ENCODE assay signal across 17 cellular contexts in genomic region chr15:40010681-40011080, GRCh38. TPM values are rescaled to one million over a fixed set of nuclear protein-coding genes. Genes with fewer than 3 reads are reported as not detected.
DNase-seq lines count a peak whose midpoint lies in the region; ATAC-seq, FAIRE-seq and TF ChIP-seq lines count a peak whose summit lies in the region.
"Had no signal": no experiment of that assay in that cellular context is flagged by ENCODE, and none has a peak within 500 bp of the region (broad histone marks: within the 10 kb centered on the region; RNA-seq: fewer than 3 reads in every experiment).

No MANE protein-coding gene starts in this region.

- H2AFZ ChIP-seq in astrocyte (ENCODE audit: low read depth, low read length), result no peak overlapping the region
- H2AFZ ChIP-seq: PC-9 had no signal

- H3K36me3 ChIP-seq in astrocyte (ENCODE audit: insufficient read depth, low read length), result peaks cover 68% of the 10 kb centered on the region
- H3K36me3 ChIP-seq in left ventricle myocardium inferior, result peaks cover 96% of the 10 kb centered on the region

- H3K9me3 ChIP-seq in astrocyte (ENCODE audit: insufficient read depth, low read depth, low read length) (peaks cover 7% of the 10 kb centered on the region), left ventricle myocardium inferior (replicated peaks) (peaks cover 17% of the 10 kb centered on the region)

- no peak for FAIRE-seq in astrocyte (lab: Jason Lieb, UNC)
- no peak for FAIRE-seq in GM12892 (lab: Jason Lieb, UNC)

- no peak for ATAC-seq in Right ventricle myocardium superior (ENCODE audit: poor library complexity)
- no peak for ATAC-seq in HG03135 (IDR thresholded peaks at IDR 0.05; ENCODE audit: unreplicated experiment)

- intact Hi-C loops in left ventricle myocardium inferior (cut with micrococcal nuclease), result no loop called here
- intact Hi-C loops in Right ventricle myocardium superior (cut with DNase I), result no loop called here

- TF ChIP-seq POLR2A in GM12892 (IDR thresholded peaks at IDR 0.05; ENCODE audit: low read depth, low read length), result no peak

- H3K4me3 ChIP-seq in astrocyte (ENCODE audit: insufficient read depth, low read depth, low read length) (no peak overlapping the region), foreskin fibroblast (ENCODE audit: low read depth in 1 of 2, low read length in 2 of 2) (no peak overlapping the region), left ventricle myocardium inferior (no peak overlapping the region)
- H3K4me3 ChIP-seq: PC-9 had no signal

- H3K27ac Mint-ChIP-seq in astrocyte (ENCODE audit: unreplicated experiment), result peak overlapping the region; percentile 23
- H3K27ac Mint-ChIP-seq: CD4-positive, CD25-positive, alpha-beta regulatory T cell had no signal

- H3K27ac ChIP-seq in astrocyte (ENCODE audit: low read depth, low read length) (peak overlapping the region; percentile 54), left ventricle myocardium inferior (replicated peaks) (no peak overlapping the region)
- H3K27ac ChIP-seq: KMS-11, PC-9 had no signal

- H3K9ac ChIP-seq in astrocyte (ENCODE audit: low read length), result peak overlapping the region; percentile 6
- H3K9ac ChIP-seq: KMS-11 had no signal

- H3K4me1 ChIP-seq in astrocyte (ENCODE audit: insufficient read depth, low read length) (peaks cover 19% of the 10 kb centered on the region), left ventricle myocardium inferior (no peaks in the 10 kb centered on the region)

- H3K36me3 Mint-ChIP-seq in astrocyte (ENCODE audit: low read depth, unreplicated experiment), result peaks cover 50% of the 10 kb centered on the region

- H3K27me3 Mint-ChIP-seq in astrocyte (ENCODE audit: low read depth, unreplicated experiment), result no peaks in the 10 kb centered on the region
- H3K27me3 Mint-ChIP-seq: CD4-positive, CD25-positive, alpha-beta regulatory T cell had no signal

- H3K79me2 ChIP-seq in astrocyte (ENCODE audit: insufficient read depth, low read length), result no peaks in the 10 kb centered on the region

- H3K4me1 Mint-ChIP-seq in astrocyte (ENCODE audit: low read depth, unreplicated experiment), result peaks cover 32% of the 10 kb centered on the region
- H3K4me1 Mint-ChIP-seq: CD4-positive, CD25-positive, alpha-beta regulatory T cell had no signal

- H3K27me3 ChIP-seq in astrocyte (ENCODE audit: insufficient read depth, low read length) (no peaks in the 10 kb centered on the region), left ventricle myocardium inferior (ENCODE audit: low read depth) (no peaks in the 10 kb centered on the region)

- H4K20me1 ChIP-seq in astrocyte (ENCODE audit: insufficient read depth, low read length), result no peaks in the 10 kb centered on the region

- peak; percentile 42 for DNase-seq in EL
- DNase-seq in astrocyte (ENCODE audit: low read depth), result peak; percentile 86
- DNase-seq in foreskin fibroblast, result peak; percentile 86 to 93
- DNase-seq in occipital lobe (lab: John Stamatoyannopoulos, UW), result peak; percentile 7
- no peak for DNase-seq in left ventricle myocardium inferior
- DNase-seq in Right ventricle myocardium superior, result no peak
- DNase-seq in GM12892 (ENCODE audit: insufficient read length), result no peak
- DNase-seq: activated naive CD4-positive, alpha-beta T cell; CD4-positive, CD25-positive, alpha-beta regulatory T cell; mesendoderm; NCI-H187 treated with DMSO at 0.1 percent for 48 hours; NCI-H526 treated with DMSO at 0.1 percent for 48 hours; PC-9; stimulated activated CD4-positive, alpha-beta T cell treated with anti-CD3 and anti-CD28 coated beads, Interleukin-1b, Interleukin-23, amount 100 ng/mL, for 48 hours; trophoblast cell had no signal

- H3K4me3 Mint-ChIP-seq in astrocyte (ENCODE audit: unreplicated experiment), result no peak overlapping the region

- H3K9me3 Mint-ChIP-seq in astrocyte (ENCODE audit: unreplicated experiment), result peaks cover 24% of the 10 kb centered on the region

- peak overlapping the region; percentile 14 for H3K4me2 ChIP-seq in astrocyte (ENCODE audit: low read length)
- H3K4me2 ChIP-seq: KMS-11, PC-9 had no signal

- TF ChIP-seq CTCF in astrocyte (IDR thresholded peaks at IDR 0.05; ENCODE audit: insufficient read depth, low read depth, low read length) (no peak), foreskin fibroblast (IDR thresholded peaks at IDR 0.05; ENCODE audit: low read depth, low read length) (no peak), left ventricle myocardium inferior (IDR thresholded peaks at IDR 0.05; ENCODE audit: borderline replicate concordance) (no peak)

RNA-seq across cellular contexts. Expression of gene SRP14, which starts 28.3 kb away (rescaled TPM):
- 279 and 320 TPM in 2 replicates for total RNA-seq in astrocyte
- total RNA-seq in occipital lobe, result 112 TPM
- 240 TPM for total RNA-seq in left ventricle myocardium inferior
- 196 TPM for total RNA-seq in Right ventricle myocardium superior
- 488 TPM for polyA plus RNA-seq in GM12892 (2012; ENCODE audit: missing spikeins)

Comparison
In these comparisons a context has a peak if more than half of its experiments do, and no peak if none do; other contexts are left out.
1. DNase-seq: peak in EL (single experiment), astrocyte (single experiment), foreskin fibroblast (2 of 2) and occipital lobe (single experiment); none in left ventricle myocardium inferior (single experiment), Right ventricle myocardium superior (single experiment) and GM12892 (single experiment).